In genomic region chr3:53666026-53666425, GRCh38 we compare ENCODE assay signal across 30 cellular contexts.
"Had no signal": no experiment of that assay in that cellular context is flagged by ENCODE, and none has a peak within 500 bp of the region (broad histone marks: within the 10 kb centered on the region; RNA-seq: fewer than 3 reads in every experiment).

No MANE protein-coding gene starts in this region.

- FAIRE-seq: TTC549 had no signal

- DNase-seq: activated CD4-positive, alpha-beta memory T cell treated with anti-CD3 and anti-CD28 coated beads, Interleukin-2, amount 10 ng/mL, durations not matched to agents 7 days and 5 days; activated CD4-positive, alpha-beta T cell treated with anti-CD3 and anti-CD28 coated beads for 1 hour; activated CD4-positive, alpha-beta T cell treated with anti-CD3 and anti-CD28 coated beads for 36 hours; activated CD4-positive, alpha-beta T cell treated with anti-CD3 and anti-CD28 coated beads for 48 hours; activated CD4-positive, alpha-beta T cell treated with anti-CD3 and anti-CD28 coated beads, Interleukin-2, amount 10 ng/mL, durations not matched to agents 7 days and 5 days; activated CD4-positive, alpha-beta T cell treated with anti-CD3 and anti-CD28 coated beads, Interleukin-2, amount 50 U/mL, for 48 hours; activated CD4-positive, CD25-positive, alpha-beta regulatory T cell; activated CD8-positive, alpha-beta memory T cell treated with anti-CD3 and anti-CD28 coated beads for 24 hours; activated CD8-positive, alpha-beta memory T cell treated with anti-CD3 and anti-CD28 coated beads, Interleukin-2, amount 10 ng/mL, durations not matched to agents 7 days and 5 days; activated CD8-positive, alpha-beta memory T cell treated with anti-CD3 and anti-CD28 coated beads, Interleukin-2, amount 50 U/mL, for 48 hours; activated CD8-positive, alpha-beta T cell treated with anti-CD3 and anti-CD28 coated beads, Interleukin-2, amount 10 ng/mL, durations not matched to agents 7 days and 5 days; activated effector memory CD4-positive, alpha-beta T cell treated with Interleukin-2 at 50 U/mL for 16 hours; activated gamma-delta T cell; activated naive CD4-positive, alpha-beta T cell treated with anti-CD3 and anti-CD28 coated beads, Interleukin-2, amount 10 ng/mL, durations not matched to agents 7 days and 5 days; activated naive CD4-positive, alpha-beta T cell treated with Interleukin-2 at 50 U/mL for 16 hours; activated naive CD8-positive, alpha-beta T cell treated with anti-CD3 and anti-CD28 coated beads, Interleukin-2, amount 10 ng/mL, durations not matched to agents 7 days and 5 days; activated naive CD8-positive, alpha-beta T cell treated with anti-CD3 and anti-CD28 coated beads, Interleukin-2, amount 50 U/mL, for 24 hours; activated T-cell treated with anti-CD3 and anti-CD28 coated beads, Interleukin-2, amount 50 U/mL, for 24 hours; activated T-cell treated with anti-CD3 and anti-CD28 coated beads, Interleukin-2, amount 50 U/mL, for 48 hours; amygdala; anterior cingulate cortex; central memory CD4-positive, alpha-beta T cell; T-helper 1 cell; T-helper 2 cell; T-helper 9 cell; WERI-Rb-1 had no signal

- H3K27ac ChIP-seq: ascending aorta, WERI-Rb-1 had no signal

- H3K4me1 ChIP-seq: ascending aorta had no signal

- H3K9me3 ChIP-seq: ascending aorta had no signal

- H3K4me3 ChIP-seq: ascending aorta had no signal

- ATAC-seq: activated CD4-positive, alpha-beta T cell treated with anti-CD3 and anti-CD28 coated beads for 36 hours; activated CD4-positive, CD25-positive, alpha-beta regulatory T cell treated with anti-CD3 and anti-CD28 coated beads, Interleukin-2, amount 50 U/mL, for 24 hours; activated CD8-positive, alpha-beta memory T cell treated with anti-CD3 and anti-CD28 coated beads, Interleukin-2, amount 10 ng/mL, durations not matched to agents 7 days and 5 days; activated CD8-positive, alpha-beta T cell treated with anti-CD3 and anti-CD28 coated beads, Interleukin-2, amount 10 ng/mL, durations not matched to agents 7 days and 5 days; activated naive CD8-positive, alpha-beta T cell treated with anti-CD3 and anti-CD28 coated beads, Interleukin-2, amount 50 U/mL, for 24 hours; WTC11 had no signal

- H3K36me3 ChIP-seq: ascending aorta, WERI-Rb-1 had no signal

- H3K27me3 ChIP-seq: ascending aorta had no signal
